17 cellular contexts compared by ENCODE assay signal in genomic region chr3:193948459-193948858, GRCh38.
DNase-seq lines count a peak whose midpoint lies in the region; ATAC-seq, FAIRE-seq and TF ChIP-seq lines count a peak whose summit lies in the region.
"Had no signal": no experiment of that assay in that cellular context is flagged by ENCODE, and none has a peak within 500 bp of the region (broad histone marks: within the 10 kb centered on the region; RNA-seq: fewer than 3 reads in every experiment).

No MANE protein-coding gene starts in this region.

- no peak overlapping the region for H3K4me2 ChIP-seq in K562 (ENCODE audit: insufficient read depth, low read length)

- TF ChIP-seq POLR2A in GM12891 (IDR thresholded peaks at IDR 0.05; ENCODE audit: low read depth, low read length) (no peak), K562 (conservative IDR thresholded peaks at IDR 0.05) (no peak)

- CTCF ChIA-PET in K562 (lab: Yijun Ruan, JAX; ENCODE audit: low intra/inter-chr PET ratio): interaction anchor here (0.6 kb wide), 1 partner anchor 16 kb away, joined by 3 read pairs; no protein-coding TSS in a partner anchor

- TF ChIP-seq RAD21 in K562 (CRISPR knock-in tag; conservative IDR thresholded peaks at IDR 0.05 in 1 of 2, IDR thresholded peaks at IDR 0.05 in 1 of 2): no peak

- peak; percentile 58 for DNase-seq in NCI-H2196 (lab: John Stamatoyannopoulos, UW; ENCODE audit: unreplicated experiment)
- DNase-seq in NCI-H2196 treated with DMSO at 0.1 percent for 48 hours (lab: John Stamatoyannopoulos, UW; ENCODE audit: unreplicated experiment): no peak
- no peak for DNase-seq in GM12891 (ENCODE audit: insufficient read length, low spot score)
- peak; percentile 55 for DNase-seq in NCI-H2029 treated with DMSO at 0.1 percent for 48 hours (lab: John Stamatoyannopoulos, UW)
- DNase-seq in K562 (ENCODE audit: extremely low read depth in 1 of 4, low spot score in 3 of 4): no peak
- DNase-seq: C1 segment of cervical spinal cord, DMS153, IMR-90, NCI-H1048, NCI-H187 treated with DMSO at 0.1 percent for 48 hours, NCI-H446, PC-3, SJCRH30, T-helper 2 cell had no signal

- no peaks in the 10 kb centered on the region for H3K9me3 ChIP-seq in K562 (replicated peaks; ENCODE audit: control insufficient read depth, insufficient read depth, low read depth, low read length)
- H3K9me3 ChIP-seq: HAP-1 had no signal

- in situ Hi-C loops in K562 (cut with MboI): no loop called here

- no peak for TF ChIP-seq EP300 in K562 (IDR thresholded peaks at IDR 0.05; ENCODE audit: low read length)

- H3K4me1 ChIP-seq in K562 (replicated peaks in 1 of 2; ENCODE audit: control insufficient read depth in 2 of 2, insufficient read depth in 2 of 2, low read length in 2 of 2): peaks cover 7 to 13% of the 10 kb centered on the region in 2 experiments
- H3K4me1 ChIP-seq: SJCRH30 had no signal

- H3K36me3 ChIP-seq in K562 (ENCODE audit: control insufficient read depth, insufficient read depth, low read length): no peaks in the 10 kb centered on the region
- H3K36me3 ChIP-seq: HAP-1, SJCRH30 had no signal

- BruUV-seq in K562 (replicated peaks; lab: Mats Ljungman, UMichigan): no TSS peak

- no peak for FAIRE-seq in GM12891 (lab: Jason Lieb, UNC)
- FAIRE-seq in K562 (lab: Jason Lieb, UNC): no peak

- H4K20me1 ChIP-seq in K562 (replicated peaks; ENCODE audit: control insufficient read depth, insufficient read depth, low read length): no peaks in the 10 kb centered on the region

- H2AFZ ChIP-seq in K562 (ENCODE audit: low read depth, low read length): no peak overlapping the region

- 59% methylated on average over 3 of the region's 3 CpGs for WGBS in K562 (ENCODE audit: insufficient coverage, low coverage, missing lambda C conversion rate)

- POLR2A ChIA-PET in K562 (lab: Yijun Ruan, JAX): no interaction called here

- ATAC-seq in K562 (no peak), GM21360 (IDR thresholded peaks at IDR 0.05; ENCODE audit: unreplicated experiment) (no peak), GM18907 (IDR thresholded peaks at IDR 0.05; ENCODE audit: unreplicated experiment) (no peak)
- ATAC-seq: PC-3 had no signal

- no peak overlapping the region for H3K9ac ChIP-seq in K562 (ENCODE audit: insufficient read depth in 1 of 2, low read depth in 2 of 2, low read length in 2 of 2)

- H3K4me3 ChIP-seq in K562: no peak overlapping the region
- H3K4me3 ChIP-seq: HAP-1, SJCRH30 had no signal

- intact Hi-C loops in K562 (cut with micrococcal nuclease): loop anchor here (10.0 kb wide), 1 partner anchor 366 kb away; no protein-coding TSS in a partner anchor

- H3K27me3 ChIP-seq in K562 (ENCODE audit: control insufficient read depth in 2 of 2, insufficient read depth in 2 of 2, low read length in 2 of 2): no peaks in the 10 kb centered on the region

- H3K27ac ChIP-seq in K562 (ENCODE audit: extremely low read depth, low read depth, low read length): no peak overlapping the region
- H3K27ac ChIP-seq: SJCRH30 had no signal

- TF ChIP-seq CTCF in K562 (IDR thresholded peaks at IDR 0.05 in 2 of 3, conservative IDR thresholded peaks at IDR 0.05 in 1 of 3; ENCODE audit: insufficient read depth in 2 of 3, low read depth in 1 of 3, low read length in 3 of 3): no peak

- H3K79me2 ChIP-seq in K562 (ENCODE audit: control insufficient read depth, insufficient read depth, low read length): no peaks in the 10 kb centered on the region

- H3K9me1 ChIP-seq in K562 (ENCODE audit: control insufficient read depth, insufficient read depth, low read length): no peaks in the 10 kb centered on the region

TF ChIP-seq in GM12891, 5 proteins besides CTCF, POLR2A, EP300 and RAD21:
- TF ChIP-seq POU2F2 (IDR thresholded peaks at IDR 0.05; ENCODE audit: low read depth, low read length) (no peak), SPI1 (IDR thresholded peaks at IDR 0.05; ENCODE audit: low read depth, low read length) (peak; percentile 13; the same call in 1 of the 2 replicates), POLR2AphosphoS5 (IDR thresholded peaks at IDR 0.05; ENCODE audit: low read depth, low read length) (no peak), TAF1 (IDR thresholded peaks at IDR 0.05; ENCODE audit: low read depth, low read length) (no peak), PAX5 (IDR thresholded peaks at IDR 0.05; ENCODE audit: insufficient read depth, low read length, severe bottlenecking) (no peak)
TF ChIP-seq in GM12891: peak in this region for 1.

TF ChIP-seq in K562, 482 proteins besides CTCF, POLR2A, EP300 and RAD21:
- TF ChIP-seq NFIC (IDR thresholded peaks at IDR 0.05): peak; percentile 48
- TF ChIP-seq ZNF282 (CRISPR knock-in tag; IDR thresholded peaks at IDR 0.05): no peak
- TF ChIP-seq SPI1 (IDR thresholded peaks at IDR 0.05; ENCODE audit: borderline replicate concordance, low read depth, low read length): 0 out of 2 replicates have a peak, but pooled peaks have one; percentile 4

Comparison
In these comparisons a context has a peak if more than half of its experiments do, and no peak if none do; other contexts are left out.
1. DNase-seq: peak in NCI-H2196 (single experiment) and NCI-H2029 treated with DMSO at 0.1 percent for 48 hours (single experiment); none in NCI-H2196 treated with DMSO at 0.1 percent for 48 hours (single experiment), GM12891 (single experiment) and K562 (0 of 4).